In the genomic region with DNA sequence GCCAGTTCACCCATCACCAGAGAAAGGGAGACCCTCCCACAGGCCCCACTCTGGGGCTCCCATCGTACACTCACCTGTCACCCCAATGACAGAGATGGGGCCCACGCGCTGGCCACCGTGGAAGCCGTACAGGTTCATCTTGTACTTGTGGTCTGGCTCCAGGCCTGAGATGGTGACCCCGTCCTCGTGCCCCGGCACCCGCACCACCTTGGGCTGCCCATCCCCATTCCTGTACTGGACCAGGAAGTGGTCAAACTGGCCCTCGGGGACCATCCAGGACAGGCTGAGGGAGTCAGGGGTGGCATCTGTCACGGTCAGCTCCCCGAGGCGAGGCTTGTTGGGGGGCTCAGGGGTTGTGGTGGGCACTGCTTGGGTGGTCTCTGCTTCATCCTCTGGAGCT, we compare ENCODE assay signal across 4 cellular contexts. TPM values are rescaled to one million over a fixed set of nuclear protein-coding genes. Genes with fewer than 3 reads are reported as not detected.
"Had no signal": no experiment of that assay in that cellular context is flagged by ENCODE, and none has a peak within 500 bp of the region (broad histone marks: within the 10 kb centered on the region; RNA-seq: fewer than 3 reads in every experiment).

No MANE protein-coding gene starts in this region.

RNA-seq across cellular contexts. Expression of gene CYP21A2, which starts 15.1 kb away (rescaled TPM):
- total RNA-seq: GM23248, GM23338, H7, H9 had no signal
- polyA plus RNA-seq: GM23248 had no signal

RNA-seq across cellular contexts. Expression of gene C4B, which starts 38.7 kb away (rescaled TPM):
- total RNA-seq: GM23338 had no signal
